In genomic region chr19:55405638-55406037, GRCh38 we compare ENCODE assay signal across 11 cellular contexts. TPM values are rescaled to one million over a fixed set of nuclear protein-coding genes. Genes with fewer than 3 reads are reported as not detected.
DNase-seq lines count a peak whose midpoint lies in the region; ATAC-seq and TF ChIP-seq lines count a peak whose summit lies in the region.
"Had no signal": no experiment of that assay in that cellular context is flagged by ENCODE, and none has a peak within 500 bp of the region (broad histone marks: within the 10 kb centered on the region; RNA-seq: fewer than 3 reads in every experiment).

No MANE protein-coding gene starts in this region.

- intact Hi-C loops in activated CD8-positive, alpha-beta T cell treated with anti-CD3 and anti-CD28 coated beads for 36 hours (cut with micrococcal nuclease) = no loop called here
- intact Hi-C loops in esophagus muscularis mucosa (cut with DNase I) = no loop called here

- DNase-seq in AG04450 (ENCODE audit: low read depth, low spot score) = no peak
- DNase-seq in H7 = no peak
- no peak for DNase-seq in activated CD8-positive, alpha-beta T cell treated with anti-CD3 and anti-CD28 coated beads for 36 hours
- no peak for DNase-seq in epidermal melanocyte (ENCODE audit: insufficient read length, low spot score)
- DNase-seq in esophagus muscularis mucosa (ENCODE audit: extremely low spot score) = no peak
- no peak for DNase-seq in stimulated activated naive CD4-positive, alpha-beta T cell (lab: John Stamatoyannopoulos, UW)

- no peak for ATAC-seq in activated CD8-positive, alpha-beta T cell treated with anti-CD3 and anti-CD28 coated beads for 36 hours
- ATAC-seq in HG02970 (IDR thresholded peaks at IDR 0.05; ENCODE audit: low FRiP score, unreplicated experiment) = no peak
- ATAC-seq: activated CD4-positive, CD25-positive, alpha-beta regulatory T cell treated with anti-CD3 and anti-CD28 coated beads, Interleukin-2, amount 50 U/mL, for 24 hours had no signal

- TF ChIP-seq CTCF in AG04450 (IDR thresholded peaks at IDR 0.05; ENCODE audit: low read depth, low read length) = no peak
- TF ChIP-seq CTCF in activated CD8-positive, alpha-beta T cell treated with anti-CD3 and anti-CD28 coated beads for 36 hours (IDR thresholded peaks at IDR 0.05) = no peak
- no peak for TF ChIP-seq CTCF in esophagus muscularis mucosa (IDR thresholded peaks at IDR 0.05)

- whole genome bisulfite sequencing in esophagus muscularis mucosa = 83% methylated on average over 5 of the region's 5 CpGs

- H3K4me1 ChIP-seq in iPS-20b (ENCODE audit: insufficient read depth, low read length) = peaks cover 9% of the 10 kb centered on the region
- peaks cover 14 to 28% (median 25%) of the 10 kb centered on the region in 4 donors for H3K4me1 ChIP-seq in esophagus muscularis mucosa

- no peak for TF ChIP-seq POLR2A in esophagus muscularis mucosa (IDR thresholded peaks at IDR 0.05; ENCODE audit: low read depth)

- TF ChIP-seq EP300 in esophagus muscularis mucosa (IDR thresholded peaks at IDR 0.05) = no peak

- POLR2A ChIA-PET in AG04450 (lab: Yijun Ruan, JAX) = interaction anchor here (0.6 to 5.3 kb wide), 2 partner anchors 14 to 74 kb away, joined by 3 to 93 read pairs; no protein-coding TSS in a partner anchor
- POLR2A ChIA-PET in activated CD8-positive, alpha-beta T cell treated with anti-CD3 and anti-CD28 coated beads for 36 hours (lab: Charles Lee) = interaction anchor here (0.7 to 8.6 kb wide), 5 partner anchors 12 to 146 kb away, joined by 3 to 217 read pairs (median 3); partner anchors contain the start of genes RPL28 and TMEM238

- peaks cover 9% of the 10 kb centered on the region for H3K9me3 Mint-ChIP-seq in activated CD8-positive, alpha-beta T cell treated with anti-CD3 and anti-CD28 coated beads for 36 hours

- H3K27me3 ChIP-seq in AG04450 (ENCODE audit: control insufficient read depth, insufficient read depth, low read length) (no peaks in the 10 kb centered on the region), H7 (ENCODE audit: control insufficient read depth, insufficient read depth, low read length) (no peaks in the 10 kb centered on the region), iPS-20b (ENCODE audit: insufficient read depth, low read length) (0 out of 2 replicates have a peak, but pooled peaks cover 12% of the 10 kb centered on the region), esophagus muscularis mucosa (no peaks in the 10 kb centered on the region)

- H3K4me1 Mint-ChIP-seq in activated CD8-positive, alpha-beta T cell treated with anti-CD3 and anti-CD28 coated beads for 36 hours (ENCODE audit: low read depth) = peaks cover 26% of the 10 kb centered on the region

- H3K36me3 Mint-ChIP-seq in activated CD8-positive, alpha-beta T cell treated with anti-CD3 and anti-CD28 coated beads for 36 hours (ENCODE audit: low read depth) = peaks cover 62% of the 10 kb centered on the region

- CTCF ChIA-PET in AG04450 (lab: Charles Lee) = interaction anchor here (0.9 to 1.5 kb wide), 2 partner anchors 98 to 201 kb away, joined by 3 to 4 read pairs; no protein-coding TSS in a partner anchor
- CTCF ChIA-PET in activated CD8-positive, alpha-beta T cell treated with anti-CD3 and anti-CD28 coated beads for 36 hours (lab: Charles Lee) = no interaction called here

- H3K27ac Mint-ChIP-seq in activated CD8-positive, alpha-beta T cell treated with anti-CD3 and anti-CD28 coated beads for 36 hours = peak overlapping the region; percentile 83

- H3K9me3 ChIP-seq in AG04450 (ENCODE audit: control insufficient read depth, insufficient read depth, low read length) = no peaks in the 10 kb centered on the region
- H3K9me3 ChIP-seq in iPS-20b (ENCODE audit: insufficient read depth, low read depth, low read length) = no peaks in the 10 kb centered on the region; the same call in 1 of the 2 replicates
- H3K9me3 ChIP-seq in esophagus muscularis mucosa = no peaks in the 10 kb centered on the region

- peak overlapping the region; percentile 96; the same call in 1 of the 2 replicates for H3K9ac ChIP-seq in iPS-20b (ENCODE audit: low read depth, low read length)

- no peaks in the 10 kb centered on the region for H3K27me3 Mint-ChIP-seq in activated CD8-positive, alpha-beta T cell treated with anti-CD3 and anti-CD28 coated beads for 36 hours

- H3K4me3 ChIP-seq in AG04450 (ENCODE audit: low read depth, low read length) (peak overlapping the region; percentile 83), H7 (ENCODE audit: insufficient read depth, low read depth, low read length) (0 out of 2 replicates have a peak overlapping the region, but pooled peaks have one; percentile 96), iPS-20b (ENCODE audit: low read length) (peak overlapping the region; percentile 87; the same call in 1 of the 2 replicates), esophagus muscularis mucosa (no peak overlapping the region)

- peak overlapping the region; percentile 92 for H3K4me3 Mint-ChIP-seq in activated CD8-positive, alpha-beta T cell treated with anti-CD3 and anti-CD28 coated beads for 36 hours

- H3K27ac ChIP-seq in AG04450 (ENCODE audit: low read depth, low read length) (no peak overlapping the region), iPS-20b (ENCODE audit: low read length) (no peak overlapping the region), esophagus muscularis mucosa (replicated peaks in 1 of 4) (no peak overlapping the region)

- peaks cover 47% of the 10 kb centered on the region for H3K36me3 ChIP-seq in H7 (replicated peaks; ENCODE audit: control insufficient read depth, insufficient read depth, low read length)
- peaks cover 59% of the 10 kb centered on the region for H3K36me3 ChIP-seq in iPS-20b (ENCODE audit: insufficient read depth, low read depth, low read length)
- peaks cover 27 to 58% (median 52%) of the 10 kb centered on the region in 4 donors for H3K36me3 ChIP-seq in esophagus muscularis mucosa

RNA-seq across cellular contexts. Expression of gene UBE2S, which starts 1.9 kb away (rescaled TPM):
- polyA plus RNA-seq in AG04450 (2011; rRNA removed) = 28.9 and 39.0 TPM in 2 replicates
- polyA minus RNA-seq in AG04450 (2011; rRNA and poly(A)+ RNA removed) = 34.5 and 41.0 TPM in 2 replicates
- total RNA-seq in H7 (2014; rRNA removed; shearing (Covaris generic)) = 369 and 380 TPM in 2 replicates
- 100 to 1,000 TPM; 229 to 241 TPM for total RNA-seq in activated CD8-positive, alpha-beta T cell treated with anti-CD3 and anti-CD28 coated beads for 36 hours
- total RNA-seq in esophagus muscularis mucosa = 10 to 100 TPM in 3 of 4 donors, 1 to 10 TPM in 1; 9.1 to 37.9 (median 22.0) TPM

RNA-seq across cellular contexts. Expression of gene RPL28, which starts 19.9 kb away (rescaled TPM):
- polyA plus RNA-seq in AG04450 (2011; rRNA removed) = 325 and 535 TPM in 2 replicates
- polyA minus RNA-seq in AG04450 (2011; rRNA and poly(A)+ RNA removed) = 998 and 1,283 TPM in 2 replicates
- total RNA-seq in H7 (2014; rRNA removed; shearing (Covaris generic)) = 458 and 505 TPM in 2 replicates
- total RNA-seq in activated CD8-positive, alpha-beta T cell treated with anti-CD3 and anti-CD28 coated beads for 36 hours = 1,000 to 10,000 TPM; 3,001 to 3,058 TPM
- 100 to 1,000 TPM; 263 to 419 (median 369) TPM for total RNA-seq in esophagus muscularis mucosa

RNA-seq across cellular contexts. Expression of gene TMEM238, which starts 21.5 kb away (rescaled TPM):
- not detected in 2 replicates for polyA plus RNA-seq in AG04450 (2011; rRNA removed)
- not detected in 2 replicates for polyA minus RNA-seq in AG04450 (2011; rRNA and poly(A)+ RNA removed)
- 1.0 TPM in 1 of 2 replicates, not detected in the other for total RNA-seq in H7 (2014; rRNA removed; shearing (Covaris generic))
- total RNA-seq in activated CD8-positive, alpha-beta T cell treated with anti-CD3 and anti-CD28 coated beads for 36 hours = 10 to 100 TPM in 1 of 2 experiments, 1 to 10 TPM in 1; 9.4 to 10.6 TPM
- total RNA-seq in esophagus muscularis mucosa = 1 to 10 TPM in 2 of 4 donors, under 1 TPM in 2; 0.83 to 7.5 (median 1.00) TPM

RNA-seq across cellular contexts. Expression of gene TMEM190, which starts 29.0 kb away (rescaled TPM):
- polyA plus RNA-seq in AG04450 (2011; rRNA removed) = 0.32 and 0.50 TPM in 2 replicates
- polyA minus RNA-seq in AG04450 (2011; rRNA and poly(A)+ RNA removed) = not detected in 2 replicates
- total RNA-seq in H7 (2014; rRNA removed; shearing (Covaris generic)) = not detected in 2 replicates
- total RNA-seq in activated CD8-positive, alpha-beta T cell treated with anti-CD3 and anti-CD28 coated beads for 36 hours = not detected
- not detected for total RNA-seq in esophagus muscularis mucosa
- total RNA-seq: dermis microvascular lymphatic vessel endothelial cell, liver had no signal
- polyA plus RNA-seq: liver had no signal

RNA-seq across cellular contexts. Expression of gene IL11, which starts 35.4 kb away (rescaled TPM):
- polyA plus RNA-seq in AG04450 (2011; rRNA removed) = 14.8 and 19.9 TPM in 2 replicates
- 9.2 and 10.4 TPM in 2 replicates for polyA minus RNA-seq in AG04450 (2011; rRNA and poly(A)+ RNA removed)
- 0.59 and 1.2 TPM in 2 replicates for total RNA-seq in H7 (2014; rRNA removed; shearing (Covaris generic))
- under 1 TPM in 1 of 2 experiments, not detected in 1; 0.18 TPM for total RNA-seq in activated CD8-positive, alpha-beta T cell treated with anti-CD3 and anti-CD28 coated beads for 36 hours
- total RNA-seq in esophagus muscularis mucosa = under 1 TPM in 2 of 4 donors, not detected in 2; 0.33 to 0.34 TPM
- total RNA-seq: liver had no signal
- polyA plus RNA-seq: liver had no signal

Comparison
In these comparisons a context has a peak if more than half of its experiments do, and no peak if none do; other contexts are left out.
1. H3K4me3 ChIP-seq: peak in AG04450 (single experiment), H7 (single experiment) and iPS-20b (single experiment); none in esophagus muscularis mucosa (0 of 4).